Comparison of ENCODE assay signal across 17 cellular contexts in the genomic region with DNA sequence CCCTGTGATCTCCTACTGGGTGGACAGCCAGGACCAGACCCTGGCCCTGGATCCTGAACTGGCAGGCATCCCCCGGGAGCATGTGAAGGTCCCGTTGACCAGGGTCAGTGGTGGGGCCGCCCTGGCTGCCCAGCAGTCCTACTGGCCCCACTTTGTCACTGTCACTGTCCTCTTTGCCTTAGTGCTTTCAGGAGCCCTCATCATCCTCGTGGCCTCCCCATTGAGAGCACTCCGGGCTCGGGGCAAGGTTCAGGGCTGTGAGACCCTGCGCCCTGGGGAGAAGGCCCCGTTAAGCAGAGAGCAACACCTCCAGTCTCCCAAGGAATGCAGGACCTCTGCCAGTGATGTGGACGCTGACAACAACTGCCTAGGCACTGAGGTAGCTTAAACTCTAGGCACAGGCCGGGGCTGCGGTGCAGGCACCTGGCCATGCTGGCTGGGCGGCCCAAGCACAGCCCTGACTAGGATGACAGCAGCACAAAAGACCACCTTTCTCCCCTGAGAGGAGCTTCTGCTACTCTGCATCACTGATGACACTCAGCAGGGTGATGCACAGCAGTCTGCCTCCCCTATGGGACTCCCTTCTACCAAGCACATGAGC. TPM values are rescaled to one million over a fixed set of nuclear protein-coding genes. Genes with fewer than 3 reads are reported as not detected.
A peak's percentile ranks its signal among the peaks of the same experiment; 100 is the strongest.
DNase-seq lines count a peak whose midpoint lies in the region; ATAC-seq and TF ChIP-seq lines count a peak whose summit lies in the region.
"Had no signal": no experiment of that assay in that cellular context is flagged by ENCODE, and none has a peak within 500 bp of the region (broad histone marks: within the 10 kb centered on the region; RNA-seq: fewer than 3 reads in every experiment).

No MANE protein-coding gene starts in this region.

- POLR2A ChIA-PET in Caco-2 (lab: Charles Lee) = interaction anchor here (0.5 kb wide), 1 partner anchor 49 kb away, joined by 11 read pairs; no protein-coding TSS in a partner anchor

- H3K4me1 ChIP-seq in Caco-2 (peaks cover 38% of the 10 kb centered on the region), endodermal cell (ENCODE audit: control insufficient read depth, insufficient read depth, low read length) (no peaks in the 10 kb centered on the region), gastrocnemius medialis (no peaks in the 10 kb centered on the region)
- H3K4me1 ChIP-seq: BE2C had no signal

- in situ Hi-C loops in gastrocnemius medialis (cut with MboI; ENCODE audit: low sequenced_read_pairs in 4 of 4) = no loop called here

- no peak for TF ChIP-seq CTCF in Caco-2 (IDR thresholded peaks at IDR 0.05; ENCODE audit: insufficient read depth in 1 of 2, low read depth in 1 of 2, low read length in 1 of 2, severe bottlenecking in 1 of 2, unreplicated experiment in 1 of 2)
- TF ChIP-seq CTCF in endodermal cell (conservative IDR thresholded peaks at IDR 0.05) = no peak
- no peak for TF ChIP-seq CTCF in gastrocnemius medialis (IDR thresholded peaks at IDR 0.05 in 4 of 5, conservative IDR thresholded peaks at IDR 0.05 in 1 of 5)

- intact Hi-C loops in Caco-2 (cut with micrococcal nuclease; ENCODE audit: unreplicated experiment) (no loop called here), posterior vena cava (cut with DNase I) (no loop called here), gastrocnemius medialis (cut with DNase I; ENCODE audit: low total_unique reads) (no loop called here)

- no peak for TF ChIP-seq POLR2A in gastrocnemius medialis (IDR thresholded peaks at IDR 0.05)

- 94 to 96% methylated on average over 4 to 12 of the region's 12 CpGs for WGBS in endodermal cell (ENCODE audit: insufficient coverage in 1 of 2, insufficient read length in 1 of 2), 2 experiments

- no peak overlapping the region for H3K4me3 ChIP-seq in Caco-2 (ENCODE audit: low read depth, low read length)
- no peak overlapping the region for H3K4me3 ChIP-seq in H7 (ENCODE audit: insufficient read depth, low read depth, low read length)
- no peak overlapping the region for H3K4me3 ChIP-seq in endodermal cell (ENCODE audit: low read length)
- H3K4me3 ChIP-seq in gastrocnemius medialis = no peak overlapping the region
- H3K4me3 ChIP-seq: K562, SK-N-MC had no signal

- H3K9ac ChIP-seq in endodermal cell (ENCODE audit: extremely low read depth, low read length, poor library complexity, severe bottlenecking) = no peak overlapping the region

- no peak for DNase-seq in Caco-2
- peak; percentile 40 for DNase-seq in H7
- DNase-seq in endodermal cell = no peak
- DNase-seq in posterior vena cava (ENCODE audit: low spot score) = peak; percentile 55
- no peak for DNase-seq in gastrocnemius medialis
- no peak for DNase-seq in GDM1 (lab: John Stamatoyannopoulos, UW)
- DNase-seq: BE2C; CD8-positive, alpha-beta memory T cell; DMS 273 treated with DMSO at 0.1 percent for 48 hours; NCI-H146; NCI-H226; NCI-H526; PC-3 had no signal

- CTCF ChIA-PET in Caco-2 (lab: Charles Lee) = interaction anchor here (1.9 kb wide), 1 partner anchor 48 kb away, joined by 5 read pairs; no protein-coding TSS in a partner anchor

- no TSS peak for BruUV-seq in Caco-2 (replicated peaks; lab: Mats Ljungman, UMichigan)

- peak overlapping the region; percentile 38 for H3K27ac Mint-ChIP-seq in Caco-2 (ENCODE audit: unreplicated experiment)
- H3K27ac Mint-ChIP-seq in endodermal cell = peak overlapping the region; percentile 26

- H3K27me3 Mint-ChIP-seq in Caco-2 (ENCODE audit: insufficient read depth, unreplicated experiment) (no peaks in the 10 kb centered on the region), endodermal cell (ENCODE audit: insufficient read depth) (no peaks in the 10 kb centered on the region)

- H3K27me3 ChIP-seq in Caco-2 (replicated peaks; ENCODE audit: control insufficient read depth, insufficient read depth, low read length) = no peaks in the 10 kb centered on the region
- no peaks in the 10 kb centered on the region for H3K27me3 ChIP-seq in H7 (ENCODE audit: control insufficient read depth, insufficient read depth, low read length)
- H3K27me3 ChIP-seq in endodermal cell (ENCODE audit: control insufficient read depth, insufficient read depth, low read length, poor library complexity, severe bottlenecking) = no peaks in the 10 kb centered on the region
- peaks cover 0 to 3% (median 0%) of the 10 kb centered on the region in 3 donors for H3K27me3 ChIP-seq in gastrocnemius medialis
- H3K27me3 ChIP-seq: BE2C had no signal

- H3K9me3 Mint-ChIP-seq in Caco-2 (ENCODE audit: unreplicated experiment) (no peaks in the 10 kb centered on the region), endodermal cell (no peaks in the 10 kb centered on the region)
- H3K9me3 Mint-ChIP-seq: CD8-positive, alpha-beta memory T cell had no signal

- ATAC-seq in gastrocnemius medialis (no peak), HG03135 (IDR thresholded peaks at IDR 0.05; ENCODE audit: unreplicated experiment) (no peak), HG02938 (IDR thresholded peaks at IDR 0.05; ENCODE audit: unreplicated experiment) (no peak)
- ATAC-seq: K562, PC-3 had no signal

- H3K4me3 Mint-ChIP-seq in Caco-2 (ENCODE audit: unreplicated experiment) (no peak overlapping the region), endodermal cell (no peak overlapping the region)
- H3K4me3 Mint-ChIP-seq: CD8-positive, alpha-beta memory T cell had no signal

- H3K9me3 ChIP-seq in Caco-2 (no peaks in the 10 kb centered on the region), endodermal cell (ENCODE audit: control insufficient read depth, low read length) (no peaks in the 10 kb centered on the region), gastrocnemius medialis (no peaks in the 10 kb centered on the region)
- H3K9me3 ChIP-seq: BE2C had no signal

- H3K27ac ChIP-seq in endodermal cell (ENCODE audit: low read depth, low read length) (no peak overlapping the region), gastrocnemius medialis (no peak overlapping the region)
- H3K27ac ChIP-seq: SK-N-MC had no signal

- H3K36me3 ChIP-seq in Caco-2 (ENCODE audit: control insufficient read depth, insufficient read depth, low read length) = no peaks in the 10 kb centered on the region
- no peaks in the 10 kb centered on the region; the same call in none of the 2 replicates for H3K36me3 ChIP-seq in H7 (replicated peaks; ENCODE audit: control insufficient read depth, insufficient read depth, low read length)
- H3K36me3 ChIP-seq in endodermal cell (ENCODE audit: control insufficient read depth, insufficient read depth, low read length) = no peaks in the 10 kb centered on the region
- no peaks in the 10 kb centered on the region for H3K36me3 ChIP-seq in gastrocnemius medialis
- H3K36me3 ChIP-seq: BE2C had no signal

- H3K36me3 Mint-ChIP-seq in Caco-2 (ENCODE audit: insufficient read depth, unreplicated experiment) = peaks cover 9% of the 10 kb centered on the region
- H3K36me3 Mint-ChIP-seq in endodermal cell (ENCODE audit: low read depth) = no peaks in the 10 kb centered on the region

- H3K4me1 Mint-ChIP-seq in Caco-2 (ENCODE audit: low read depth, unreplicated experiment) (peaks cover 27% of the 10 kb centered on the region), endodermal cell (peaks cover 23% of the 10 kb centered on the region)

RNA-seq across cellular contexts. Expression of gene SLC25A44, which starts 17.2 kb away (rescaled TPM):
- total RNA-seq in Caco-2 (2022) (29.3 and 31.1 TPM in 2 replicates), endodermal cell (10 to 100 TPM; 20.9 to 22.7 TPM), posterior vena cava (10 to 100 TPM; 16.1 to 21.2 TPM), gastrocnemius medialis (10 to 100 TPM in 3 of 4 donors, 1 to 10 TPM in 1; 9.2 to 19.5 (median 18.5) TPM)
- 31.9 and 33.2 TPM in 2 replicates for total RNA-seq in H7 (2014; rRNA removed; shearing (Covaris generic))
- 19.9 TPM for polyA plus RNA-seq in endodermal cell (2013, experiment 1 of 2)
- polyA plus RNA-seq in endodermal cell (2013, experiment 2 of 2) = 22.4 TPM

RNA-seq across cellular contexts. Expression of gene SEMA4A, which starts 23.3 kb away (rescaled TPM):
- 0.52 and 1.3 TPM in 2 replicates for total RNA-seq in Caco-2 (2022)
- total RNA-seq in H7 (2014; rRNA removed; shearing (Covaris generic)) = 10.3 and 15.8 TPM in 2 replicates
- 10 to 100 TPM in 1 of 2 donors, 1 to 10 TPM in 1; 6.4 to 10.3 TPM for total RNA-seq in endodermal cell
- 5.0 TPM for polyA plus RNA-seq in endodermal cell (2013, experiment 1 of 2)
- polyA plus RNA-seq in endodermal cell (2013, experiment 2 of 2) = 3.4 TPM
- total RNA-seq in posterior vena cava = 1 to 10 TPM; 5.8 to 8.0 TPM
- 1 to 10 TPM in 2 of 4 donors, under 1 TPM in 2; 0.29 to 2.4 (median 1.2) TPM for total RNA-seq in gastrocnemius medialis

RNA-seq across cellular contexts. Expression of gene PMF1, which starts 36.1 kb away (rescaled TPM):
- total RNA-seq in Caco-2 (2022) (90.2 and 95.7 TPM in 2 replicates), endodermal cell (100 to 1,000 TPM; 119 TPM), posterior vena cava (10 to 100 TPM; 31.8 to 34.6 TPM), gastrocnemius medialis (100 to 1,000 TPM in 2 of 4 donors, 10 to 100 TPM in 2; 73.3 to 119 (median 89.9) TPM)
- total RNA-seq in H7 (2014; rRNA removed; shearing (Covaris generic)) = 286 and 290 TPM in 2 replicates
- 95.4 TPM for polyA plus RNA-seq in endodermal cell (2013, experiment 1 of 2)
- polyA plus RNA-seq in endodermal cell (2013, experiment 2 of 2) = 93.2 TPM

Comparison
In these comparisons a context has a peak if more than half of its experiments do, and no peak if none do; other contexts are left out.
1. DNase-seq: peak in H7 (single experiment) and posterior vena cava (single experiment); none in Caco-2 (0 of 2), endodermal cell (single experiment), gastrocnemius medialis (0 of 2) and GDM1 (single experiment).